In the genomic region with DNA sequence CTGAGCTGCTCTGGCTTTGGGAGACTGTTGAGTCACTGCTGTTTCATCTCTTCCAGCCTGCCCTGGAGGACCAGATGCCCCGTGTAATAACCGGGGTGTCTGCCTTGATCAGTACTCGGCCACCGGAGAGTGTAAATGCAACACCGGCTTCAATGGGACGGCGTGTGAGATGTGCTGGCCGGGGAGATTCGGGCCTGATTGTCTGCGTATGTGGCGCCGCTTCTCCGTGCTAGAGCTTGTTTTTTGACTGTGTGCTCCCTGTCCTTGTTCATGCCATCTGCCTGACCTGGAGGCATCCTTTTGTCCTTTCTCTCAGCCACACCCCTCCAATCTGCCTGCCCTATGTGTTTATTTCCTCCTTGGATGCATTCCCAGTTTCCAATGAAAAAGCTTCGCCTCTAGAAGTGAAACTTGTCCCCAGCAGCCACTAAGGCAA, we compare ENCODE assay signal across 11 cellular contexts.
DNase-seq lines count a peak whose midpoint lies in the region; ATAC-seq, FAIRE-seq and TF ChIP-seq lines count a peak whose summit lies in the region.
"Had no signal": no experiment of that assay in that cellular context is flagged by ENCODE, and none has a peak within 500 bp of the region (broad histone marks: within the 10 kb centered on the region; RNA-seq: fewer than 3 reads in every experiment).

No MANE protein-coding gene starts in this region.

- H3K36me3 ChIP-seq in right atrium auricular region, result no peaks in the 10 kb centered on the region
- H3K36me3 ChIP-seq in PC-9 (ENCODE audit: low read depth), result no peaks in the 10 kb centered on the region

- H3K27me3 Mint-ChIP-seq in activated naive CD4-positive, alpha-beta T cell treated with anti-CD3 and anti-CD28 coated beads, Interleukin-2, amount 10 ng/mL, durations not matched to agents 7 days and 5 days, result no peaks in the 10 kb centered on the region

- no peaks in the 10 kb centered on the region for H3K36me3 Mint-ChIP-seq in activated naive CD4-positive, alpha-beta T cell treated with anti-CD3 and anti-CD28 coated beads, Interleukin-2, amount 10 ng/mL, durations not matched to agents 7 days and 5 days

- no peak overlapping the region for H3K27ac ChIP-seq in right atrium auricular region
- H3K27ac ChIP-seq in PC-9, result no peak overlapping the region

- no peaks in the 10 kb centered on the region for H3K4me1 Mint-ChIP-seq in activated naive CD4-positive, alpha-beta T cell treated with anti-CD3 and anti-CD28 coated beads, Interleukin-2, amount 10 ng/mL, durations not matched to agents 7 days and 5 days
- H3K4me1 Mint-ChIP-seq: naive thymus-derived CD8-positive, alpha-beta T cell had no signal

- intact Hi-C loops in Right ventricle myocardium superior (cut with DNase I), result no loop called here
- intact Hi-C loops in PC-9 (cut with micrococcal nuclease; ENCODE audit: unreplicated experiment), result loop anchor here (2.0 kb wide), 1 partner anchor 98 kb away; a partner anchor contains a TSS

- H2AFZ ChIP-seq in PC-9, result no peak overlapping the region

- H3K27me3 ChIP-seq in right atrium auricular region, result no peaks in the 10 kb centered on the region
- no peaks in the 10 kb centered on the region for H3K27me3 ChIP-seq in PC-9 (ENCODE audit: insufficient read depth, low read depth)

- no peaks in the 10 kb centered on the region for H3K79me2 ChIP-seq in PC-9 (ENCODE audit: low read depth)

- no peak for DNase-seq in Right ventricle myocardium superior
- DNase-seq in right atrium auricular region (ENCODE audit: low spot score), result no peak
- peak; percentile 59 to 63 for DNase-seq in PC-9
- DNase-seq in foreskin fibroblast, result peak; percentile 23 to 69
- no peak for DNase-seq in activated naive CD4-positive, alpha-beta T cell treated with anti-CD3 and anti-CD28 coated beads, Interleukin-2, amount 10 ng/mL, durations not matched to agents 7 days and 5 days
- no peak for DNase-seq in foreskin melanocyte
- DNase-seq in RCC 7860 (ENCODE audit: low spot score), result no peak
- DNase-seq: activated T-cell treated with anti-CD3 and anti-CD28 coated beads, Interleukin-2, amount 50 U/mL, for 1 hour; naive thymus-derived CD8-positive, alpha-beta T cell had no signal

- CTCF ChIA-PET in PC-9 (lab: Charles Lee), result no interaction called here
- CTCF ChIA-PET in activated naive CD4-positive, alpha-beta T cell treated with anti-CD3 and anti-CD28 coated beads, Interleukin-2, amount 10 ng/mL, durations not matched to agents 7 days and 5 days (lab: Charles Lee), result interaction anchor here (0.6 kb wide), 1 partner anchor 346 kb away, joined by 3 read pairs; no protein-coding TSS in a partner anchor

- peak overlapping the region; percentile 39 for H3K4me2 ChIP-seq in PC-9

- FAIRE-seq in RCC 7860 (lab: Jason Lieb, UNC), result no peak
- FAIRE-seq: A204.1 had no signal

- H3K4me3 ChIP-seq in right atrium auricular region, result no peak overlapping the region
- no peak overlapping the region for H3K4me3 ChIP-seq in PC-9
- peak overlapping the region; percentile 26 to 49 for H3K4me3 ChIP-seq in foreskin fibroblast (ENCODE audit: low read depth in 1 of 2, low read length in 2 of 2)

- ATAC-seq in Right ventricle myocardium superior (ENCODE audit: poor library complexity) (peak; percentile 78), GM19324 (IDR thresholded peaks at IDR 0.05; ENCODE audit: low FRiP score, unreplicated experiment) (no peak)
- ATAC-seq: naive thymus-derived CD8-positive, alpha-beta T cell had no signal

- H3K27ac Mint-ChIP-seq in activated naive CD4-positive, alpha-beta T cell treated with anti-CD3 and anti-CD28 coated beads, Interleukin-2, amount 10 ng/mL, durations not matched to agents 7 days and 5 days, result no peak overlapping the region
- H3K27ac Mint-ChIP-seq: naive thymus-derived CD8-positive, alpha-beta T cell had no signal

- H3K4me1 ChIP-seq in right atrium auricular region, result peaks cover 0 to 9% of the 10 kb centered on the region in 2 donors
- peaks cover 8% of the 10 kb centered on the region for H3K4me1 ChIP-seq in PC-9 (replicated peaks; ENCODE audit: insufficient read depth)

- no TSS peak for BruUV-seq in PC-9 (replicated peaks; lab: Mats Ljungman, UMichigan)

- H3F3A ChIP-seq in PC-9 (ENCODE audit: insufficient read depth, low read depth), result no peaks in the 10 kb centered on the region

- no peaks in the 10 kb centered on the region for H3K9me3 Mint-ChIP-seq in activated naive CD4-positive, alpha-beta T cell treated with anti-CD3 and anti-CD28 coated beads, Interleukin-2, amount 10 ng/mL, durations not matched to agents 7 days and 5 days
- H3K9me3 Mint-ChIP-seq: naive thymus-derived CD8-positive, alpha-beta T cell had no signal

- H4K20me1 ChIP-seq in PC-9 (ENCODE audit: insufficient read depth), result no peaks in the 10 kb centered on the region

- H3K9me3 ChIP-seq in right atrium auricular region (no peaks in the 10 kb centered on the region), PC-9 (ENCODE audit: insufficient read depth, low read depth) (no peaks in the 10 kb centered on the region)

- TF ChIP-seq CTCF in right atrium auricular region (IDR thresholded peaks at IDR 0.05) (no peak), PC-9 (conservative IDR thresholded peaks at IDR 0.05) (no peak), foreskin fibroblast (IDR thresholded peaks at IDR 0.05; ENCODE audit: low read depth, low read length) (no peak)

- H3K9me2 ChIP-seq in PC-9 (ENCODE audit: insufficient read depth), result no peaks in the 10 kb centered on the region

- no peak overlapping the region for H3K4me3 Mint-ChIP-seq in activated naive CD4-positive, alpha-beta T cell treated with anti-CD3 and anti-CD28 coated beads, Interleukin-2, amount 10 ng/mL, durations not matched to agents 7 days and 5 days
- H3K4me3 Mint-ChIP-seq: naive thymus-derived CD8-positive, alpha-beta T cell had no signal

- POLR2A ChIA-PET in PC-9 (lab: Charles Lee; ENCODE audit: unreplicated experiment), result interaction anchor here (0.6 to 0.7 kb wide), 2 partner anchors 18 to 253 kb away, joined by 4 to 5 read pairs; no protein-coding TSS in a partner anchor

Comparison
In these comparisons a context has a peak if more than half of its experiments do, and no peak if none do; other contexts are left out.
1. DNase-seq: peak in PC-9 (2 of 2) and foreskin fibroblast (2 of 2); none in Right ventricle myocardium superior (single experiment), right atrium auricular region (single experiment), activated naive CD4-positive, alpha-beta T cell treated with anti-CD3 and anti-CD28 coated beads, Interleukin-2, amount 10 ng/mL, durations not matched to agents 7 days and 5 days (single experiment), foreskin melanocyte (single experiment) and RCC 7860 (single experiment).
2. H3K4me3 ChIP-seq: peak in foreskin fibroblast (2 of 2); none in right atrium auricular region (0 of 2) and PC-9 (single experiment).